13 cellular contexts compared by ENCODE assay signal in genomic region chr1:243621973-243622372, GRCh38.
"Had no signal": no experiment of that assay in that cellular context is flagged by ENCODE, and none has a peak within 500 bp of the region (broad histone marks: within the 10 kb centered on the region; RNA-seq: fewer than 3 reads in every experiment).

No MANE protein-coding gene starts in this region.

- H3K4me3 Mint-ChIP-seq: activated CD4-positive, alpha-beta memory T cell treated with anti-CD3 and anti-CD28 coated beads for 36 hours; mesothelial cell of epicardium; stimulated activated memory B cell treated with anti-CD40 and anti-IgM and Interleukin-4, amounts not matched to agents 10 μg/mL and 1 μg/mL and 100 μg/mL, for 72 hours had no signal

- H3K4me3 ChIP-seq: gastrocnemius medialis, heart right ventricle, right atrium auricular region, tibial artery had no signal

- H3K27me3 ChIP-seq: gastrocnemius medialis, heart right ventricle, neutrophil, right atrium auricular region, tibial artery had no signal

- H3K27ac Mint-ChIP-seq: activated CD4-positive, alpha-beta memory T cell treated with anti-CD3 and anti-CD28 coated beads for 36 hours; mesothelial cell of epicardium; stimulated activated memory B cell treated with anti-CD40 and anti-IgM and Interleukin-4, amounts not matched to agents 10 μg/mL and 1 μg/mL and 100 μg/mL, for 72 hours had no signal

- H3K4me1 ChIP-seq: gastrocnemius medialis, heart right ventricle, right atrium auricular region, tibial artery had no signal

- ATAC-seq: gastrocnemius medialis; heart right ventricle; stimulated activated memory B cell treated with anti-CD40 and anti-IgM and Interleukin-4, amounts not matched to agents 10 μg/mL and 1 μg/mL and 100 μg/mL, for 72 hours had no signal

- H3K27me3 Mint-ChIP-seq: activated CD4-positive, alpha-beta memory T cell treated with anti-CD3 and anti-CD28 coated beads for 36 hours; stimulated activated memory B cell treated with anti-CD40 and anti-IgM and Interleukin-4, amounts not matched to agents 10 μg/mL and 1 μg/mL and 100 μg/mL, for 72 hours had no signal

- H3K4me1 Mint-ChIP-seq: mesothelial cell of epicardium; stimulated activated memory B cell treated with anti-CD40 and anti-IgM and Interleukin-4, amounts not matched to agents 10 μg/mL and 1 μg/mL and 100 μg/mL, for 72 hours had no signal

- H3K36me3 ChIP-seq: gastrocnemius medialis, neutrophil had no signal

- DNase-seq: activated CD4-positive, alpha-beta memory T cell treated with anti-CD3 and anti-CD28 coated beads for 36 hours; activated gamma-delta T cell treated with Interleukin-2 at 50 U/mL for 16 hours; activated T-cell treated with anti-CD3 and anti-CD28 coated beads, Interleukin-2, amount 50 U/mL, for 48 hours; caudate nucleus; effector memory CD4-positive, alpha-beta T cell; gastrocnemius medialis; heart right ventricle; T-helper 9 cell; tibial artery had no signal

- H3K27ac ChIP-seq: gastrocnemius medialis, heart right ventricle, neutrophil, right atrium auricular region, tibial artery had no signal

- H3K9me3 ChIP-seq: gastrocnemius medialis, neutrophil, tibial artery had no signal
